Comparison of ENCODE assay signal across 8 cellular contexts in the genomic region with DNA sequence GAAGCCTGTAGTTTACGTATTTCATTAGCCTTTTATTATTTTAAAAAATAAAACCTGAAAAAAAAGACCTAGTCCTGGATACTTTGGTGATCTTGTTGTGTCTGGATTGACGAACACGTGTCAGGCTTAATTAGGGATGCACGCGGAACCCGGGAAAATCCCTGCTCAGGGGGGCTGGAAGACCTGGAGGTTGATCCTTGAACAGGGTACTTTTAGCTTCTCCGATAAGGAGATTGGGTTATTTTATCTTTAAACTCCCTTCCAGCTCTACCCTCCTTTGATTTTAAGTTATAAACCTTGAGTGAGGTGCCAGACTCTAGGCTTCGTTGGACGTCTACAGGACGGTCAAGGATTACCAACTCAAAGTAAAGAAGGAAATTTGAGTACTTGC. TPM values are rescaled to one million over a fixed set of nuclear protein-coding genes. Genes with fewer than 3 reads are reported as not detected.
DNase-seq lines count a peak whose midpoint lies in the region; ATAC-seq and TF ChIP-seq lines count a peak whose summit lies in the region.

No MANE protein-coding gene starts in this region.

- no peak overlapping the region for H3K27ac ChIP-seq in mesodermal cell (ENCODE audit: low read depth, low read length, severe bottlenecking)

- no peak for TF ChIP-seq CTCF in MCF 10A (IDR thresholded peaks at IDR 0.05; ENCODE audit: unreplicated experiment)

- H3K4me1 ChIP-seq in mesodermal cell (ENCODE audit: control insufficient read depth, insufficient read depth, low read length, poor library complexity, severe bottlenecking) = peaks cover 12% of the 10 kb centered on the region

- DNase-seq in T-helper 1 cell (no peak), MCF 10A (ENCODE audit: unreplicated experiment) (peak; percentile 24), NCI-H524 treated with DMSO at 0.1 percent for 48 hours (lab: John Stamatoyannopoulos, UW) (no peak), G401 (ENCODE audit: low spot score) (no peak)
- no peak for DNase-seq in activated CD4-positive, alpha-beta T cell treated with anti-CD3 and anti-CD28 coated beads for 48 hours

- CTCF ChIA-PET in MCF 10A (lab: Yijun Ruan, JAX) = interaction anchor here (0.7 to 2.4 kb wide), 6 partner anchors 10 to 153 kb away, joined by 3 to 6 read pairs (median 4); no protein-coding TSS in a partner anchor

- in situ Hi-C loops in G401 (cut with HindIII; ENCODE audit: low sequenced_read_pairs) = no loop called here

- H3K27me3 Mint-ChIP-seq in T-helper 1 cell treated with Interleukin-12 subunit alpha and Interleukin-12 subunit beta and Interleukin-4 antibody, amounts not matched to agents 30 μg/mL and 1 μg/mL, for 36 hours (ENCODE audit: low read depth) = no peaks in the 10 kb centered on the region
- H3K27me3 Mint-ChIP-seq in MCF 10A (ENCODE audit: insufficient read depth, unreplicated experiment) = no peaks in the 10 kb centered on the region

- no peaks in the 10 kb centered on the region for H3K9me3 ChIP-seq in mesodermal cell (ENCODE audit: control insufficient read depth, low read length)

- H3K27ac Mint-ChIP-seq in T-helper 1 cell treated with Interleukin-12 subunit alpha and Interleukin-12 subunit beta and Interleukin-4 antibody, amounts not matched to agents 30 μg/mL and 1 μg/mL, for 36 hours = peak overlapping the region; percentile 65
- H3K27ac Mint-ChIP-seq in MCF 10A (ENCODE audit: low read depth, unreplicated experiment) = peak overlapping the region; percentile 98

- H3K4me3 Mint-ChIP-seq in T-helper 1 cell treated with Interleukin-12 subunit alpha and Interleukin-12 subunit beta and Interleukin-4 antibody, amounts not matched to agents 30 μg/mL and 1 μg/mL, for 36 hours = peak overlapping the region; percentile 97
- H3K4me3 Mint-ChIP-seq in MCF 10A (ENCODE audit: unreplicated experiment) = peak overlapping the region; percentile 98

- peaks cover 31% of the 10 kb centered on the region for H3K36me3 ChIP-seq in mesodermal cell (ENCODE audit: control insufficient read depth, insufficient read depth, low read length)

- peak; percentile 22 for ATAC-seq in HG03432 (IDR thresholded peaks at IDR 0.05; ENCODE audit: unreplicated experiment)

- TSS peak; percentile 84 for BruUV-seq in MCF 10A (replicated peaks; lab: Mats Ljungman, UMichigan)

- peak overlapping the region; percentile 61 for H3K4me3 ChIP-seq in mesodermal cell (ENCODE audit: extremely low read depth, insufficient read depth, low read length, poor library complexity, severe bottlenecking)

- intact Hi-C loops in MCF 10A (cut with micrococcal nuclease) = no loop called here

- H3K9me3 Mint-ChIP-seq in T-helper 1 cell treated with Interleukin-12 subunit alpha and Interleukin-12 subunit beta and Interleukin-4 antibody, amounts not matched to agents 30 μg/mL and 1 μg/mL, for 36 hours = no peaks in the 10 kb centered on the region
- H3K9me3 Mint-ChIP-seq in MCF 10A (ENCODE audit: unreplicated experiment) = peaks cover 8% of the 10 kb centered on the region

- 10 to 14% methylated on average over 4 to 5 of the region's 10 CpGs for WGBS in mesodermal cell (ENCODE audit: insufficient coverage in 2 of 2), 2 experiments

- POLR2A ChIA-PET in MCF 10A (lab: Yijun Ruan, JAX) = interaction anchor here (0.6 to 6.5 kb wide), 25 partner anchors 8 to 673 kb away, joined by 3 to 88 read pairs (median 4); partner anchors contain the start of genes C1orf50, ERMAP, P3H1 and PPIH

- peaks cover 25% of the 10 kb centered on the region for H3K4me1 Mint-ChIP-seq in T-helper 1 cell treated with Interleukin-12 subunit alpha and Interleukin-12 subunit beta and Interleukin-4 antibody, amounts not matched to agents 30 μg/mL and 1 μg/mL, for 36 hours (ENCODE audit: low read depth)
- H3K4me1 Mint-ChIP-seq in MCF 10A (ENCODE audit: insufficient read depth, unreplicated experiment) = peaks cover 28% of the 10 kb centered on the region

- H3K36me3 Mint-ChIP-seq in T-helper 1 cell treated with Interleukin-12 subunit alpha and Interleukin-12 subunit beta and Interleukin-4 antibody, amounts not matched to agents 30 μg/mL and 1 μg/mL, for 36 hours (ENCODE audit: low read depth) = peaks cover 22% of the 10 kb centered on the region
- H3K36me3 Mint-ChIP-seq in MCF 10A (ENCODE audit: insufficient read depth, unreplicated experiment) = peaks cover 19% of the 10 kb centered on the region

RNA-seq across cellular contexts. Expression of gene ZNF691, which starts 0.6 kb away (rescaled TPM):
- total RNA-seq in MCF 10A (2022) = 8.4 and 9.5 TPM in 2 replicates
- polyA plus RNA-seq in mesodermal cell (2013, experiment 1 of 2) = 8.6 TPM
- 9.0 TPM for polyA plus RNA-seq in mesodermal cell (2013, experiment 2 of 2)
- total RNA-seq in G401 (2014; rRNA removed; shearing (Covaris generic)) = 23.9 and 24.4 TPM in 2 replicates

RNA-seq across cellular contexts. Expression of gene SVBP, which starts 28.7 kb away (rescaled TPM):
- total RNA-seq in MCF 10A (2022) = 15.7 and 16.7 TPM in 2 replicates
- polyA plus RNA-seq in mesodermal cell (2013, experiment 1 of 2) = 55.8 TPM
- 56.8 TPM for polyA plus RNA-seq in mesodermal cell (2013, experiment 2 of 2)
- total RNA-seq in G401 (2014; rRNA removed; shearing (Covaris generic)) = 19.9 and 20.8 TPM in 2 replicates

RNA-seq across cellular contexts. Expression of gene ERMAP, which starts 28.9 kb away (rescaled TPM):
- total RNA-seq in MCF 10A (2022) = 13.2 and 17.2 TPM in 2 replicates
- 3.2 TPM for polyA plus RNA-seq in mesodermal cell (2013, experiment 1 of 2)
- polyA plus RNA-seq in mesodermal cell (2013, experiment 2 of 2) = 3.4 TPM
- 5.3 and 8.1 TPM in 2 replicates for total RNA-seq in G401 (2014; rRNA removed; shearing (Covaris generic))
